Comparison of ENCODE assay signal across 1 cellular context in the genomic region with DNA sequence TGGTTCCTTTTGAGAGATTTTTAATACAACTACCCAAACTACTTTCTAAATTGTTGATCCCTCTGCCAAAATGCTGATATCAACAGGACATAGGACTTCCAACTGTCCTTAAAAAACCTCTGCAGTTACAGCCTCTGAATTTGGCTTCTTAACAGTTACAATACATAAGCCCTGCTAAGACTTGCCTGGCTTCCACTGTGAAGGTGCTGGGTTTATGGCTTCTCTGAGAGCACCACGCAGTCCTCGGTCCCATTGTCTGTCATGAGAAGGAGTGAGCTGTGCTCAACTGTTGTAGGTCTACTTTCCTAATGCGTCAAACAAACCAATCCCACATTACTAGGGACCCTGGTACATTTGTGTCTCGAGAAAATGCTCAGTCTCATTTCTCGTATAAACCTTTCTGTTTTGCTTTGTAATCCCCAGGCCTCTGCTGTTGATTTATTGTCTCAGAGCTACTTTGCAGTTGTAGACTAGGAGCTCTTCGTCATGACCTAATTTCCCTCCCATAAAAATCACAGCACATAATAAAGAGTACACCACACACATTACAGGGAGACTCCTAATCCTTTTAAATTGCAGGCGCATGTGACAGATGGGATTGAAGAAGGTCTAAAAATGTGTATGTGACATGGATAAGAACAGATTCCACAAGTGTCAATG.
A peak's percentile ranks its signal among the peaks of the same experiment; 100 is the strongest.
TF ChIP-seq lines count a peak whose summit lies in the region.

No MANE protein-coding gene starts in this region.

TF ChIP-seq in HEK293, 187 proteins besides CTCF, POLR2A, EP300 and RAD21 (continued from another document and continues in another):
- TF ChIP-seq, protein P1, sequence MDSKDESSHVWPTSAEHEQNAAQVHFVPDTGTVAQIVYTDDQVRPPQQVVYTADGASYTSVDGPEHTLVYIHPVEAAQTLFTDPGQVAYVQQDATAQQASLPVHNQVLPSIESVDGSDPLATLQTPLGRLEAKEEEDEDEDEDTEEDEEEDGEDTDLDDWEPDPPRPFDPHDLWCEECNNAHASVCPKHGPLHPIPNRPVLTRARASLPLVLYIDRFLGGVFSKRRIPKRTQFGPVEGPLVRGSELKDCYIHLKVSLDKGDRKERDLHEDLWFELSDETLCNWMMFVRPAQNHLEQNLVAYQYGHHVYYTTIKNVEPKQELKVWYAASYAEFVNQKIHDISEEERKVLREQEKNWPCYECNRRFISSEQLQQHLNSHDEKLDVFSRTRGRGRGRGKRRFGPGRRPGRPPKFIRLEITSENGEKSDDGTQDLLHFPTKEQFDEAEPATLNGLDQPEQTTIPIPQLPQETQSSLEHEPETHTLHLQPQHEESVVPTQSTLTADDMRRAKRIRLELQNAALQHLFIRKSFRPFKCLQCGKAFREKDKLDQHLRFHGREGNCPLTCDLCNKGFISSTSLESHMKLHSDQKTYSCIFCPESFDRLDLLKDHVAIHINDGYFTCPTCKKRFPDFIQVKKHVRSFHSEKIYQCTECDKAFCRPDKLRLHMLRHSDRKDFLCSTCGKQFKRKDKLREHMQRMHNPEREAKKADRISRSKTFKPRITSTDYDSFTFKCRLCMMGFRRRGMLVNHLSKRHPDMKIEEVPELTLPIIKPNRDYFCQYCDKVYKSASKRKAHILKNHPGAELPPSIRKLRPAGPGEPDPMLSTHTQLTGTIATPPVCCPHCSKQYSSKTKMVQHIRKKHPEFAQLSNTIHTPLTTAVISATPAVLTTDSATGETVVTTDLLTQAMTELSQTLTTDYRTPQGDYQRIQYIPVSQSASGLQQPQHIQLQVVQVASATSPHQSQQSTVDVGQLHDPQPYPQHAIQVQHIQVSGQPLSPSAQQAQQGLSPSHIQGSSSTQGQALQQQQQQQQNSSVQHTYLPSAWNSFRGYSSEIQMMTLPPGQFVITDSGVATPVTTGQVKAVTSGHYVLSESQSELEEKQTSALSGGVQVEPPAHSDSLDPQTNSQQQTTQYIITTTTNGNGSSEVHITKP (tag by site-specific recombination; IDR thresholded peaks at IDR 0.05), result no peak
- no peak for TF ChIP-seq ZNF514 (tag by site-specific recombination; IDR thresholded peaks at IDR 0.05)
- TF ChIP-seq ZNF544 (tag by site-specific recombination; IDR thresholded peaks at IDR 0.05), result no peak
- TF ChIP-seq, protein P2, sequence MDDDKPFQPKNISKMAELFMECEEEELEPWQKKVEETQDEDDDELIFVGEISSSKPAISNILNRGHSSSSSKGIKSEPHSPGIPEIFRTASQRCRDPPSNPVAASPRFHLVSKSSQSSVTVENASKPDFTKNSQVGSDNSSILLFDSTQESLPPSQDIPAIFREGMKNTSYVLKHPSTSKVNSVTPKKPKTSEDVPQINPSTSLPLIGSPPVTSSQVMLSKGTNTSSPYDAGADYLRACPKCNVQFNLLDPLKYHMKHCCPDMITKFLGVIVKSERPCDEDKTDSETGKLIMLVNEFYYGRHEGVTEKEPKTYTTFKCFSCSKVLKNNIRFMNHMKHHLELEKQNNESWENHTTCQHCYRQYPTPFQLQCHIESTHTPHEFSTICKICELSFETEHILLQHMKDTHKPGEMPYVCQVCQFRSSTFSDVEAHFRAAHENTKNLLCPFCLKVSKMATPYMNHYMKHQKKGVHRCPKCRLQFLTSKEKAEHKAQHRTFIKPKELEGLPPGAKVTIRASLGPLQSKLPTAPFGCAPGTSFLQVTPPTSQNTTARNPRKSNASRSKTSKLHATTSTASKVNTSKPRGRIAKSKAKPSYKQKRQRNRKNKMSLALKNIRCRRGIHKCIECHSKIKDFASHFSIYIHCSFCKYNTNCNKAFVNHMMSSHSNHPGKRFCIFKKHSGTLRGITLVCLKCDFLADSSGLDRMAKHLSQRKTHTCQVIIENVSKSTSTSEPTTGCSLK (tag by site-specific recombination; IDR thresholded peaks at IDR 0.05), result no peak
- no peak for TF ChIP-seq ZNF211 (tag by site-specific recombination; IDR thresholded peaks at IDR 0.05; ENCODE audit: low read depth)
- TF ChIP-seq ZNF521 (tag by site-specific recombination; IDR thresholded peaks at IDR 0.05), result no peak
- peak; percentile 80; the same call in 1 of the 2 replicates for TF ChIP-seq GLI2 (tag by site-specific recombination; IDR thresholded peaks at IDR 0.05; ENCODE audit: borderline replicate concordance, low read depth)
- TF ChIP-seq, protein P3, sequence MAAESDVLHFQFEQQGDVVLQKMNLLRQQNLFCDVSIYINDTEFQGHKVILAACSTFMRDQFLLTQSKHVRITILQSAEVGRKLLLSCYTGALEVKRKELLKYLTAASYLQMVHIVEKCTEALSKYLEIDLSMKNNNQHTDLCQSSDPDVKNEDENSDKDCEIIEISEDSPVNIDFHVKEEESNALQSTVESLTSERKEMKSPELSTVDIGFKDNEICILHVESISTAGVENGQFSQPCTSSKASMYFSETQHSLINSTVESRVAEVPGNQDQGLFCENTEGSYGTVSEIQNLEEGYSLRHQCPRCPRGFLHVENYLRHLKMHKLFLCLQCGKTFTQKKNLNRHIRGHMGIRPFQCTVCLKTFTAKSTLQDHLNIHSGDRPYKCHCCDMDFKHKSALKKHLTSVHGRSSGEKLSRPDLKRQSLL (tag by site-specific recombination; IDR thresholded peaks at IDR 0.05), result no peak
- peak; percentile 82 for TF ChIP-seq GLIS1 (tag by site-specific recombination; IDR thresholded peaks at IDR 0.05)
- no peak for TF ChIP-seq SP3 (tag by site-specific recombination; IDR thresholded peaks at IDR 0.05)
- TF ChIP-seq ZNF433 (tag by site-specific recombination; IDR thresholded peaks at IDR 0.05; ENCODE audit: low read depth), result no peak
- TF ChIP-seq ZSCAN16 (tag by site-specific recombination; IDR thresholded peaks at IDR 0.05), result no peak
- no peak for TF ChIP-seq ZNF776 (tag by site-specific recombination; IDR thresholded peaks at IDR 0.05; ENCODE audit: borderline replicate concordance)
- no peak for TF ChIP-seq ZNF350 (tag by site-specific recombination; IDR thresholded peaks at IDR 0.05)
- TF ChIP-seq ZNF621 (tag by site-specific recombination; IDR thresholded peaks at IDR 0.05), result no peak
- TF ChIP-seq ZNF24 (tag by site-specific recombination; IDR thresholded peaks at IDR 0.05), result peak; percentile 71
- TF ChIP-seq, protein P4, sequence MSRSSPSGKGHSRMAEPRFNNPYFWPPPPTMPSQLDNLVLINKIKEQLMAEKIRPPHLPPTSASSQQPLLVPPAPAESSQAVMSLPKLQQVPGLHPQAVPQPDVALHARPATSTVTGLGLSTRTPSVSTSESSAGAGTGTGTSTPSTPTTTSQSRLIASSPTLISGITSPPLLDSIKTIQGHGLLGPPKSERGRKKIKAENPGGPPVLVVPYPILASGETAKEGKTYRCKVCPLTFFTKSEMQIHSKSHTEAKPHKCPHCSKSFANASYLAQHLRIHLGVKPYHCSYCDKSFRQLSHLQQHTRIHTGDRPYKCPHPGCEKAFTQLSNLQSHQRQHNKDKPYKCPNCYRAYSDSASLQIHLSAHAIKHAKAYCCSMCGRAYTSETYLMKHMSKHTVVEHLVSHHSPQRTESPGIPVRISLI (tag by site-specific recombination; IDR thresholded peaks at IDR 0.05), result no peak
- TF ChIP-seq ZNF2 (tag by site-specific recombination; IDR thresholded peaks at IDR 0.05), result peak; percentile 89
- TF ChIP-seq, protein P5, sequence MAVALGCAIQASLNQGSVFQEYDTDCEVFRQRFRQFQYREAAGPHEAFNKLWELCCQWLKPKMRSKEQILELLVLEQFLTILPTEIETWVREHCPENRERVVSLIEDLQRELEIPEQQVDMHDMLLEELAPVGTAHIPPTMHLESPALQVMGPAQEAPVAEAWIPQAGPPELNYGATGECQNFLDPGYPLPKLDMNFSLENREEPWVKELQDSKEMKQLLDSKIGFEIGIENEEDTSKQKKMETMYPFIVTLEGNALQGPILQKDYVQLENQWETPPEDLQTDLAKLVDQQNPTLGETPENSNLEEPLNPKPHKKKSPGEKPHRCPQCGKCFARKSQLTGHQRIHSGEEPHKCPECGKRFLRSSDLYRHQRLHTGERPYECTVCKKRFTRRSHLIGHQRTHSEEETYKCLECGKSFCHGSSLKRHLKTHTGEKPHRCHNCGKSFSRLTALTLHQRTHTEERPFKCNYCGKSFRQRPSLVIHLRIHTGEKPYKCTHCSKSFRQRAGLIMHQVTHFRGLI (tag by site-specific recombination; IDR thresholded peaks at IDR 0.05), result no peak
- TF ChIP-seq TCF7L2 (IDR thresholded peaks at IDR 0.05; ENCODE audit: borderline replicate concordance, low read depth, low read length), result no peak
- TF ChIP-seq ZNF777 (tag by site-specific recombination; IDR thresholded peaks at IDR 0.05; ENCODE audit: borderline replicate concordance), result no peak
- TF ChIP-seq SCRT1 (tag by site-specific recombination; IDR thresholded peaks at IDR 0.05; ENCODE audit: borderline replicate concordance), result peak; percentile 85
- no peak for TF ChIP-seq ZNF623 (tag by site-specific recombination; IDR thresholded peaks at IDR 0.05)
- peak; percentile 77 for TF ChIP-seq ZBTB17 (tag by site-specific recombination; IDR thresholded peaks at IDR 0.05)
- TF ChIP-seq ZSCAN23 (tag by site-specific recombination; IDR thresholded peaks at IDR 0.05), result no peak
- TF ChIP-seq, protein P6, sequence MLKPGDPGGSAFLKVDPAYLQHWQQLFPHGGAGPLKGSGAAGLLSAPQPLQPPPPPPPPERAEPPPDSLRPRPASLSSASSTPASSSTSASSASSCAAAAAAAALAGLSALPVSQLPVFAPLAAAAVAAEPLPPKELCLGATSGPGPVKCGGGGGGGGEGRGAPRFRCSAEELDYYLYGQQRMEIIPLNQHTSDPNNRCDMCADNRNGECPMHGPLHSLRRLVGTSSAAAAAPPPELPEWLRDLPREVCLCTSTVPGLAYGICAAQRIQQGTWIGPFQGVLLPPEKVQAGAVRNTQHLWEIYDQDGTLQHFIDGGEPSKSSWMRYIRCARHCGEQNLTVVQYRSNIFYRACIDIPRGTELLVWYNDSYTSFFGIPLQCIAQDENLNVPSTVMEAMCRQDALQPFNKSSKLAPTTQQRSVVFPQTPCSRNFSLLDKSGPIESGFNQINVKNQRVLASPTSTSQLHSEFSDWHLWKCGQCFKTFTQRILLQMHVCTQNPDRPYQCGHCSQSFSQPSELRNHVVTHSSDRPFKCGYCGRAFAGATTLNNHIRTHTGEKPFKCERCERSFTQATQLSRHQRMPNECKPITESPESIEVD (tag by site-specific recombination; IDR thresholded peaks at IDR 0.05), result peak; percentile 90
- TF ChIP-seq, protein P7, sequence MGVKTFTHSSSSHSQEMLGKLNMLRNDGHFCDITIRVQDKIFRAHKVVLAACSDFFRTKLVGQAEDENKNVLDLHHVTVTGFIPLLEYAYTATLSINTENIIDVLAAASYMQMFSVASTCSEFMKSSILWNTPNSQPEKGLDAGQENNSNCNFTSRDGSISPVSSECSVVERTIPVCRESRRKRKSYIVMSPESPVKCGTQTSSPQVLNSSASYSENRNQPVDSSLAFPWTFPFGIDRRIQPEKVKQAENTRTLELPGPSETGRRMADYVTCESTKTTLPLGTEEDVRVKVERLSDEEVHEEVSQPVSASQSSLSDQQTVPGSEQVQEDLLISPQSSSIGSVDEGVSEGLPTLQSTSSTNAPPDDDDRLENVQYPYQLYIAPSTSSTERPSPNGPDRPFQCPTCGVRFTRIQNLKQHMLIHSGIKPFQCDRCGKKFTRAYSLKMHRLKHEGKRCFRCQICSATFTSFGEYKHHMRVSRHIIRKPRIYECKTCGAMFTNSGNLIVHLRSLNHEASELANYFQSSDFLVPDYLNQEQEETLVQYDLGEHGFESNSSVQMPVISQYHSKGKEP (tag by site-specific recombination; IDR thresholded peaks at IDR 0.05), result peak; percentile 86
- TF ChIP-seq ZNF10 (tag by site-specific recombination; IDR thresholded peaks at IDR 0.05), result no peak; the same call in 1 of the 2 replicates
- no peak for TF ChIP-seq ZNF473 (tag by site-specific recombination; IDR thresholded peaks at IDR 0.05)
- no peak for TF ChIP-seq ZNF416 (tag by site-specific recombination; IDR thresholded peaks at IDR 0.05)
- 0 out of 2 replicates have a peak, but pooled peaks have one; percentile 6 for TF ChIP-seq ZNF19 (tag by site-specific recombination; IDR thresholded peaks at IDR 0.05; ENCODE audit: low read depth)
- TF ChIP-seq ZNF202 (tag by site-specific recombination; IDR thresholded peaks at IDR 0.05; ENCODE audit: borderline replicate concordance), result no peak
- TF ChIP-seq ZNF624 (tag by site-specific recombination; IDR thresholded peaks at IDR 0.05), result no peak
- TF ChIP-seq PRDM1 (tag by site-specific recombination; IDR thresholded peaks at IDR 0.05), result no peak
- TF ChIP-seq ZNF138 (tag by site-specific recombination; IDR thresholded peaks at IDR 0.05; ENCODE audit: borderline replicate concordance), result no peak
- TF ChIP-seq, protein P8, sequence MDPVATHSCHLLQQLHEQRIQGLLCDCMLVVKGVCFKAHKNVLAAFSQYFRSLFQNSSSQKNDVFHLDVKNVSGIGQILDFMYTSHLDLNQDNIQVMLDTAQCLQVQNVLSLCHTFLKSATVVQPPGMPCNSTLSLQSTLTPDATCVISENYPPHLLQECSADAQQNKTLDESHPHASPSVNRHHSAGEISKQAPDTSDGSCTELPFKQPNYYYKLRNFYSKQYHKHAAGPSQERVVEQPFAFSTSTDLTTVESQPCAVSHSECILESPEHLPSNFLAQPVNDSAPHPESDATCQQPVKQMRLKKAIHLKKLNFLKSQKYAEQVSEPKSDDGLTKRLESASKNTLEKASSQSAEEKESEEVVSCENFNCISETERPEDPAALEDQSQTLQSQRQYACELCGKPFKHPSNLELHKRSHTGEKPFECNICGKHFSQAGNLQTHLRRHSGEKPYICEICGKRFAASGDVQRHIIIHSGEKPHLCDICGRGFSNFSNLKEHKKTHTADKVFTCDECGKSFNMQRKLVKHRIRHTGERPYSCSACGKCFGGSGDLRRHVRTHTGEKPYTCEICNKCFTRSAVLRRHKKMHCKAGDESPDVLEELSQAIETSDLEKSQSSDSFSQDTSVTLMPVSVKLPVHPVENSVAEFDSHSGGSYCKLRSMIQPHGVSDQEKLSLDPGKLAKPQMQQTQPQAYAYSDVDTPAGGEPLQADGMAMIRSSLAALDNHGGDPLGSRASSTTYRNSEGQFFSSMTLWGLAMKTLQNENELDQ (tag by site-specific recombination; IDR thresholded peaks at IDR 0.05; ENCODE audit: low read depth), result no peak
- TF ChIP-seq, protein P9, sequence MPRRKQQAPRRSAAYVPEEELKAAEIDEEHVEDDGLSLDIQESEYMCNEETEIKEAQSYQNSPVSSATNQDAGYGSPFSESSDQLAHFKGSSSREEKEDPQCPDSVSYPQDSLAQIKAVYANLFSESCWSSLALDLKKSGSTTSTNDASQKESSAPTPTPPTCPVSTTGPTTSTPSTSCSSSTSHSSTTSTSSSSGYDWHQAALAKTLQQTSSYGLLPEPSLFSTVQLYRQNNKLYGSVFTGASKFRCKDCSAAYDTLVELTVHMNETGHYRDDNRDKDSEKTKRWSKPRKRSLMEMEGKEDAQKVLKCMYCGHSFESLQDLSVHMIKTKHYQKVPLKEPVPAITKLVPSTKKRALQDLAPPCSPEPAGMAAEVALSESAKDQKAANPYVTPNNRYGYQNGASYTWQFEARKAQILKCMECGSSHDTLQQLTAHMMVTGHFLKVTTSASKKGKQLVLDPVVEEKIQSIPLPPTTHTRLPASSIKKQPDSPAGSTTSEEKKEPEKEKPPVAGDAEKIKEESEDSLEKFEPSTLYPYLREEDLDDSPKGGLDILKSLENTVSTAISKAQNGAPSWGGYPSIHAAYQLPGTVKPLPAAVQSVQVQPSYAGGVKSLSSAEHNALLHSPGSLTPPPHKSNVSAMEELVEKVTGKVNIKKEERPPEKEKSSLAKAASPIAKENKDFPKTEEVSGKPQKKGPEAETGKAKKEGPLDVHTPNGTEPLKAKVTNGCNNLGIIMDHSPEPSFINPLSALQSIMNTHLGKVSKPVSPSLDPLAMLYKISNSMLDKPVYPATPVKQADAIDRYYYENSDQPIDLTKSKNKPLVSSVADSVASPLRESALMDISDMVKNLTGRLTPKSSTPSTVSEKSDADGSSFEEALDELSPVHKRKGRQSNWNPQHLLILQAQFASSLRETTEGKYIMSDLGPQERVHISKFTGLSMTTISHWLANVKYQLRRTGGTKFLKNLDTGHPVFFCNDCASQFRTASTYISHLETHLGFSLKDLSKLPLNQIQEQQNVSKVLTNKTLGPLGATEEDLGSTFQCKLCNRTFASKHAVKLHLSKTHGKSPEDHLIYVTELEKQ (tag by site-specific recombination; IDR thresholded peaks at IDR 0.05; ENCODE audit: borderline replicate concordance), result peak; percentile 94
- TF ChIP-seq ZNF221 (tag by site-specific recombination; IDR thresholded peaks at IDR 0.05; ENCODE audit: borderline replicate concordance), result no peak
